Comparison of ENCODE assay signal across 8 cellular contexts in the genomic region with DNA sequence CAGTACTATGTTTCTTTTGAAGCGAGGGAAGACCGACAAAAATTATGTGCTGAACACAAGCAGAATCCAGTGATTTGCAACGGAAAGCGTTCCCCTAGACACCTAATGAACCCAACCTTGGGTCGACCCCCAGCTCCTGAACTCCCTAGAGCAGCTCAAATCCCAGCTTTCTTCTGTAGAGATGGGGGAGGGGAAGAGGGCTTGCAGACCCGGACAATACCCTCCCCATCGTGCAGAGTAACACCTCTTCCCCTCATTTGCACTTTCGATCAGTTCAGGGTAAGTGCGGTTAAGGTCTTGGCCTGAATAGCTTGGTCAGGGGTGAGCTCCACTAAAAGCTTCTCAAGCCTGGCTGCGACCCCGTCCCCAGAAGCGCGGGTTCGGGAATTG. TPM values are rescaled to one million over a fixed set of nuclear protein-coding genes. Genes with fewer than 3 reads are reported as not detected.
DNase-seq lines count a peak whose midpoint lies in the region; ATAC-seq and TF ChIP-seq lines count a peak whose summit lies in the region.

No MANE protein-coding gene starts in this region.

- H3K4me3 ChIP-seq in Caco-2 (ENCODE audit: low read depth, low read length) (peak overlapping the region; percentile 50), PC-9 (peak overlapping the region; percentile 95), esophagus (ENCODE audit: low read depth in 1 of 2, low read length in 2 of 2) (peak overlapping the region; percentile 77 to 100), neuron (ENCODE audit: low read length) (peak overlapping the region; percentile 91)

- no peaks in the 10 kb centered on the region for H3K27me3 Mint-ChIP-seq in Caco-2 (ENCODE audit: insufficient read depth, unreplicated experiment)

- H3K27me3 ChIP-seq in Caco-2 (replicated peaks; ENCODE audit: control insufficient read depth, insufficient read depth, low read length) (no peaks in the 10 kb centered on the region), PC-9 (ENCODE audit: insufficient read depth, low read depth) (peaks cover 3% of the 10 kb centered on the region; the same call in 1 of the 2 replicates), esophagus (ENCODE audit: control insufficient read depth in 1 of 2, insufficient read depth in 2 of 2, low read length in 2 of 2) (no peaks in the 10 kb centered on the region), neuron (ENCODE audit: insufficient read depth, low read length) (no peaks in the 10 kb centered on the region)

- no peaks in the 10 kb centered on the region for H3K36me3 ChIP-seq in Caco-2 (ENCODE audit: control insufficient read depth, insufficient read depth, low read length)
- no peaks in the 10 kb centered on the region for H3K36me3 ChIP-seq in PC-9 (ENCODE audit: low read depth)
- H3K36me3 ChIP-seq in esophagus (ENCODE audit: control insufficient read depth in 2 of 2, insufficient read depth in 2 of 2, low read length in 1 of 2), result no peaks in the 10 kb centered on the region
- H3K36me3 ChIP-seq in neuron (ENCODE audit: insufficient read depth, low read length), result peaks cover 3% of the 10 kb centered on the region

- TF ChIP-seq CTCF in Caco-2 (IDR thresholded peaks at IDR 0.05; ENCODE audit: insufficient read depth in 1 of 2, low read depth in 1 of 2, low read length in 1 of 2, severe bottlenecking in 1 of 2, unreplicated experiment in 1 of 2), result no peak
- no peak for TF ChIP-seq CTCF in PC-9 (conservative IDR thresholded peaks at IDR 0.05)
- TF ChIP-seq CTCF in GM20000 (IDR thresholded peaks at IDR 0.05; ENCODE audit: extremely low read depth, missing control alignments), result no peak

- H3K9me3 ChIP-seq in Caco-2 (no peaks in the 10 kb centered on the region), PC-9 (ENCODE audit: insufficient read depth, low read depth) (no peaks in the 10 kb centered on the region), esophagus (ENCODE audit: control insufficient read depth in 2 of 2, insufficient read depth in 1 of 2, low read depth in 1 of 2, low read length in 1 of 2) (no peaks in the 10 kb centered on the region), neuron (ENCODE audit: low read length) (no peaks in the 10 kb centered on the region)

- H4K20me1 ChIP-seq in PC-9 (ENCODE audit: insufficient read depth), result no peaks in the 10 kb centered on the region

- peak overlapping the region; percentile 98 for H2AFZ ChIP-seq in PC-9
- H2AFZ ChIP-seq in neuron (ENCODE audit: low read depth, low read length), result peak overlapping the region; percentile 97

- intact Hi-C loops in Caco-2 (cut with micrococcal nuclease; ENCODE audit: unreplicated experiment) (loop anchor here (5.0 kb wide), 1 partner anchor 195 kb away; a partner anchor contains a TSS), PC-9 (cut with micrococcal nuclease; ENCODE audit: unreplicated experiment) (loop anchor here (2.0 kb wide), 1 partner anchor 1158 kb away; no protein-coding TSS in a partner anchor)

- H3K4me3 Mint-ChIP-seq in Caco-2 (ENCODE audit: unreplicated experiment), result peak overlapping the region; percentile 86

- peaks cover 6% of the 10 kb centered on the region for H3K4me1 Mint-ChIP-seq in Caco-2 (ENCODE audit: low read depth, unreplicated experiment)

- no peaks in the 10 kb centered on the region for H3K79me2 ChIP-seq in PC-9 (ENCODE audit: low read depth)

- no peaks in the 10 kb centered on the region for H3K9me3 Mint-ChIP-seq in Caco-2 (ENCODE audit: unreplicated experiment)

- H3K4me1 ChIP-seq in Caco-2, result 0 out of 2 replicates have a peak, but pooled peaks cover 4% of the 10 kb centered on the region
- H3K4me1 ChIP-seq in PC-9 (replicated peaks; ENCODE audit: insufficient read depth), result peaks cover 6% of the 10 kb centered on the region; the same call in 1 of the 2 replicates
- H3K4me1 ChIP-seq in esophagus (ENCODE audit: control insufficient read depth in 2 of 2, insufficient read depth in 2 of 2, low read length in 1 of 2), result no peaks in the 10 kb centered on the region
- peaks cover 11% of the 10 kb centered on the region for H3K4me1 ChIP-seq in neuron (ENCODE audit: insufficient read depth, low read length)

- POLR2A ChIA-PET in Caco-2 (lab: Charles Lee), result no interaction called here
- POLR2A ChIA-PET in PC-9 (lab: Charles Lee; ENCODE audit: unreplicated experiment), result interaction anchor here (0.6 kb wide), 1 partner anchor 500 kb away, joined by 10 read pairs; no protein-coding TSS in a partner anchor

- CTCF ChIA-PET in Caco-2 (lab: Charles Lee), result no interaction called here
- CTCF ChIA-PET in PC-9 (lab: Charles Lee), result interaction anchor here (0.6 kb wide), 1 partner anchor 591 kb away, joined by 3 read pairs; no protein-coding TSS in a partner anchor

- BruUV-seq in Caco-2 (replicated peaks; lab: Mats Ljungman, UMichigan) (TSS peak; percentile 39), PC-9 (replicated peaks; lab: Mats Ljungman, UMichigan) (TSS peak; percentile 70)

- peak overlapping the region; percentile 64 for H3K27ac Mint-ChIP-seq in Caco-2 (ENCODE audit: unreplicated experiment)

- no peak for DNase-seq in Caco-2
- DNase-seq in PC-9, result no peak
- DNase-seq in H4 (ENCODE audit: low spot score), result no peak
- no peak for DNase-seq in GM20000 (ENCODE audit: low spot score)
- no peak for DNase-seq in DMS153 (lab: John Stamatoyannopoulos, UW)

- peak overlapping the region; percentile 90 for H3K4me2 ChIP-seq in PC-9

- 2% methylated on average over 14 of the region's 14 CpGs for WGBS in esophagus, 2 donors

- H3K36me3 Mint-ChIP-seq in Caco-2 (ENCODE audit: insufficient read depth, unreplicated experiment), result peaks cover 11% of the 10 kb centered on the region

- peak; percentile 2 for ATAC-seq in GM21786 (IDR thresholded peaks at IDR 0.05; ENCODE audit: unreplicated experiment)

- no peaks in the 10 kb centered on the region for H3K9me2 ChIP-seq in PC-9 (ENCODE audit: insufficient read depth)

- no peak overlapping the region for H3K27ac ChIP-seq in PC-9
- H3K27ac ChIP-seq in esophagus (ENCODE audit: low read depth in 2 of 2, low read length in 1 of 2), result peak overlapping the region in 1 of 2 donors; percentile 93

- H3F3A ChIP-seq in PC-9 (ENCODE audit: insufficient read depth, low read depth), result no peaks in the 10 kb centered on the region

RNA-seq across cellular contexts. Expression of a gene that starts 0.4 kb away (rescaled TPM):
- 6.8 and 7.3 TPM in 2 replicates for total RNA-seq in Caco-2 (2022)
- 5.8 and 6.0 TPM in 2 replicates for total RNA-seq in PC-9 (2021)
- polyA plus RNA-seq in esophagus, result 1 to 10 TPM; 2.2 to 5.0 TPM
- total RNA-seq in H4 (2014; rRNA removed; shearing (Covaris generic)), result 3.3 and 5.5 TPM in 2 replicates
